In the genomic region with DNA sequence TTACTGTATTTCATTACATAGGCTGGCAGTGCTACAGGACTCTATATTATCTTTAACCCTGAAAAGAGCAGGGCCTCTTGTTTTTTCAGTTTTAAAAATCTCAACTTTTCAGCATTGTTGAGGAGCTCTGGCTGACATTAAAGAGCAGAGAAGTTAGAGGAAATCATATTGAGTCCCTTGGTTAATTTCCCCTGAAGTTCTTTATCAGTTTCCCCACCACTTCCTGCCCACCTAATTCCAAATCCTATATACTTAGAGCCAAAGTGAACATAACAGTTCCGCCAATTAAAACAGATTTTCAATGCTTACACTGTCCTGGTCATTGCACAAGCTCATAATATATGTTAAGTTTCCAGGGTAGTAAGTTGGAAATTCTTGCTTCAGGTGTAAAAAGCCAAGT, we compare ENCODE assay signal across 17 cellular contexts.
DNase-seq lines count a peak whose midpoint lies in the region; ATAC-seq and TF ChIP-seq lines count a peak whose summit lies in the region.
"Had no signal": no experiment of that assay in that cellular context is flagged by ENCODE, and none has a peak within 500 bp of the region (broad histone marks: within the 10 kb centered on the region; RNA-seq: fewer than 3 reads in every experiment).

No MANE protein-coding gene starts in this region.

- H3K27me3 ChIP-seq in DND-41 (ENCODE audit: insufficient read depth, low read length, poor library complexity), result no peaks in the 10 kb centered on the region

- no peak overlapping the region for H3K9ac ChIP-seq in DND-41 (ENCODE audit: low read depth, low read length)

- peaks cover 14% of the 10 kb centered on the region for H3K4me1 ChIP-seq in DND-41 (ENCODE audit: insufficient read depth, low read length)

- H3K9me3 ChIP-seq in DND-41 (ENCODE audit: insufficient read depth, low read length, severe bottlenecking), result no peaks in the 10 kb centered on the region

- H3K4me3 ChIP-seq in DND-41 (ENCODE audit: low read depth in 1 of 2, low read length in 2 of 2), result no peak overlapping the region

- no peak for TF ChIP-seq CTCF in activated CD8-positive, alpha-beta T cell treated with anti-CD3 and anti-CD28 coated beads for 36 hours (IDR thresholded peaks at IDR 0.05)
- TF ChIP-seq CTCF in DND-41 (IDR thresholded peaks at IDR 0.05; ENCODE audit: borderline replicate concordance, extremely low read depth, low read length, poor library complexity, severe bottlenecking), result no peak

- peaks cover 8% of the 10 kb centered on the region for H4K20me1 ChIP-seq in DND-41 (ENCODE audit: insufficient read depth, low read length)

- intact Hi-C loops in activated CD8-positive, alpha-beta T cell treated with anti-CD3 and anti-CD28 coated beads for 36 hours (cut with micrococcal nuclease), result no loop called here

- no peak for ATAC-seq in activated CD8-positive, alpha-beta T cell treated with anti-CD3 and anti-CD28 coated beads for 36 hours
- ATAC-seq in activated CD8-positive, alpha-beta T cell treated with anti-CD3 and anti-CD28 coated beads, Interleukin-2, amount 10 ng/mL, durations not matched to agents 7 days and 5 days, result no peak
- peak; percentile 74 for ATAC-seq in DND-41 (ENCODE audit: insufficient read depth, low read depth)
- peak in 1 of 2 donors; percentile 6 for ATAC-seq in natural killer cell treated with Interleukin-12 subunit alpha and Interleukin-12 subunit beta and Interleukin-15 and Interleukin-18, amount 100 ng/mL, for 72 hours
- ATAC-seq in GM21717 (IDR thresholded peaks at IDR 0.05; ENCODE audit: unreplicated experiment), result no peak
- ATAC-seq: HepG2 had no signal

- peaks cover 24% of the 10 kb centered on the region for H3K36me3 Mint-ChIP-seq in activated CD8-positive, alpha-beta T cell treated with anti-CD3 and anti-CD28 coated beads for 36 hours (ENCODE audit: low read depth)
- H3K36me3 Mint-ChIP-seq in activated CD8-positive, alpha-beta T cell treated with anti-CD3 and anti-CD28 coated beads, Interleukin-2, amount 10 ng/mL, durations not matched to agents 7 days and 5 days (ENCODE audit: low read depth), result peaks cover 2% of the 10 kb centered on the region
- H3K36me3 Mint-ChIP-seq in natural killer cell treated with Interleukin-12 subunit alpha and Interleukin-12 subunit beta and Interleukin-15 and Interleukin-18, amount 100 ng/mL, for 72 hours, result peaks cover 9% of the 10 kb centered on the region

- peaks cover 19% of the 10 kb centered on the region for H3K36me3 ChIP-seq in DND-41 (ENCODE audit: insufficient read depth, low read length)

- H3K79me2 ChIP-seq in DND-41 (ENCODE audit: insufficient read depth, low read length), result 0 out of 2 replicates have a peak, but pooled peaks cover 2% of the 10 kb centered on the region

- CTCF ChIA-PET in activated CD8-positive, alpha-beta T cell treated with anti-CD3 and anti-CD28 coated beads for 36 hours (lab: Charles Lee), result interaction anchor here (1.3 to 5.0 kb wide), 4 partner anchors 9 to 193 kb away, joined by 3 to 15 read pairs (median 12); no protein-coding TSS in a partner anchor
- CTCF ChIA-PET in activated CD8-positive, alpha-beta T cell treated with anti-CD3 and anti-CD28 coated beads, Interleukin-2, amount 10 ng/mL, durations not matched to agents 7 days and 5 days (lab: Charles Lee), result interaction anchor here (0.8 to 2.2 kb wide), 5 partner anchors 10 to 193 kb away, joined by 3 to 12 read pairs (median 7); no protein-coding TSS in a partner anchor

- no peak overlapping the region for H3K4me2 ChIP-seq in DND-41 (ENCODE audit: insufficient read depth, low read length)

- H2AFZ ChIP-seq in DND-41 (ENCODE audit: low read depth, low read length), result no peak overlapping the region

- no peak for DNase-seq in activated CD8-positive, alpha-beta T cell treated with anti-CD3 and anti-CD28 coated beads for 36 hours
- no peak for DNase-seq in activated CD8-positive, alpha-beta T cell treated with anti-CD3 and anti-CD28 coated beads, Interleukin-2, amount 10 ng/mL, durations not matched to agents 7 days and 5 days
- DNase-seq in DND-41 (no peak), dermis blood vessel endothelial cell (peak; percentile 30), NCI-H1694 treated with DMSO at 0.1 percent for 48 hours (lab: John Stamatoyannopoulos, UW) (no peak)
- no peak for DNase-seq in natural killer cell treated with Interleukin-12 subunit alpha and Interleukin-12 subunit beta and Interleukin-15 and Interleukin-18, amount 100 ng/mL, for 72 hours (ENCODE audit: low spot score)
- DNase-seq: C1 segment of cervical spinal cord; CD4-positive, alpha-beta T cell; COR-L47; DMS153; DMS79 treated with DMSO at 0.1 percent for 48 hours; GF-D8; HCEC 1CT; HFFc6 had no signal

- peak overlapping the region; percentile 7 for H3K27ac Mint-ChIP-seq in activated CD8-positive, alpha-beta T cell treated with anti-CD3 and anti-CD28 coated beads for 36 hours
- no peak overlapping the region for H3K27ac Mint-ChIP-seq in activated CD8-positive, alpha-beta T cell treated with anti-CD3 and anti-CD28 coated beads, Interleukin-2, amount 10 ng/mL, durations not matched to agents 7 days and 5 days
- peak overlapping the region; percentile 4 to 14 for H3K27ac Mint-ChIP-seq in natural killer cell treated with Interleukin-12 subunit alpha and Interleukin-12 subunit beta and Interleukin-15 and Interleukin-18, amount 100 ng/mL, for 72 hours
- H3K27ac Mint-ChIP-seq: B cell; CD4-positive, alpha-beta T cell; HFFc6 had no signal

- POLR2A ChIA-PET in activated CD8-positive, alpha-beta T cell treated with anti-CD3 and anti-CD28 coated beads for 36 hours (lab: Charles Lee), result no interaction called here
- POLR2A ChIA-PET in activated CD8-positive, alpha-beta T cell treated with anti-CD3 and anti-CD28 coated beads, Interleukin-2, amount 10 ng/mL, durations not matched to agents 7 days and 5 days (lab: Charles Lee), result no interaction called here

- no peak overlapping the region for H3K27ac ChIP-seq in DND-41 (ENCODE audit: low read length)

- no peak overlapping the region for H3K4me3 Mint-ChIP-seq in activated CD8-positive, alpha-beta T cell treated with anti-CD3 and anti-CD28 coated beads for 36 hours
- H3K4me3 Mint-ChIP-seq in activated CD8-positive, alpha-beta T cell treated with anti-CD3 and anti-CD28 coated beads, Interleukin-2, amount 10 ng/mL, durations not matched to agents 7 days and 5 days, result no peak overlapping the region
- peak overlapping the region; percentile 24 for H3K4me3 Mint-ChIP-seq in natural killer cell treated with Interleukin-12 subunit alpha and Interleukin-12 subunit beta and Interleukin-15 and Interleukin-18, amount 100 ng/mL, for 72 hours
- H3K4me3 Mint-ChIP-seq: B cell; CD4-positive, alpha-beta T cell; HFFc6 had no signal

- H3K4me1 Mint-ChIP-seq in activated CD8-positive, alpha-beta T cell treated with anti-CD3 and anti-CD28 coated beads for 36 hours (ENCODE audit: low read depth), result peaks cover 43% of the 10 kb centered on the region
- H3K4me1 Mint-ChIP-seq in activated CD8-positive, alpha-beta T cell treated with anti-CD3 and anti-CD28 coated beads, Interleukin-2, amount 10 ng/mL, durations not matched to agents 7 days and 5 days (ENCODE audit: low read depth), result peaks cover 9% of the 10 kb centered on the region
- peaks cover 39 to 52% of the 10 kb centered on the region in 2 donors for H3K4me1 Mint-ChIP-seq in natural killer cell treated with Interleukin-12 subunit alpha and Interleukin-12 subunit beta and Interleukin-15 and Interleukin-18, amount 100 ng/mL, for 72 hours (ENCODE audit: low read depth in 2 of 2)

- H3K27me3 Mint-ChIP-seq in activated CD8-positive, alpha-beta T cell treated with anti-CD3 and anti-CD28 coated beads for 36 hours, result no peaks in the 10 kb centered on the region
- no peaks in the 10 kb centered on the region for H3K27me3 Mint-ChIP-seq in activated CD8-positive, alpha-beta T cell treated with anti-CD3 and anti-CD28 coated beads, Interleukin-2, amount 10 ng/mL, durations not matched to agents 7 days and 5 days (ENCODE audit: low read depth)
- H3K27me3 Mint-ChIP-seq in natural killer cell treated with Interleukin-12 subunit alpha and Interleukin-12 subunit beta and Interleukin-15 and Interleukin-18, amount 100 ng/mL, for 72 hours, result no peaks in the 10 kb centered on the region
- H3K27me3 Mint-ChIP-seq: B cell; CD4-positive, alpha-beta T cell had no signal

- H3K9me3 Mint-ChIP-seq in activated CD8-positive, alpha-beta T cell treated with anti-CD3 and anti-CD28 coated beads for 36 hours, result no peaks in the 10 kb centered on the region
- no peaks in the 10 kb centered on the region for H3K9me3 Mint-ChIP-seq in activated CD8-positive, alpha-beta T cell treated with anti-CD3 and anti-CD28 coated beads, Interleukin-2, amount 10 ng/mL, durations not matched to agents 7 days and 5 days (ENCODE audit: insufficient read depth)
- H3K9me3 Mint-ChIP-seq in natural killer cell treated with Interleukin-12 subunit alpha and Interleukin-12 subunit beta and Interleukin-15 and Interleukin-18, amount 100 ng/mL, for 72 hours, result no peaks in the 10 kb centered on the region
- H3K9me3 Mint-ChIP-seq: CD4-positive, alpha-beta T cell; HFFc6 had no signal
